Comparison of ENCODE assay signal across 28 cellular contexts in genomic region chrX:96919672-96920071, GRCh38. TPM values are rescaled to one million over a fixed set of nuclear protein-coding genes. Genes with fewer than 3 reads are reported as not detected.
"Had no signal": no experiment of that assay in that cellular context is flagged by ENCODE, and none has a peak within 500 bp of the region (broad histone marks: within the 10 kb centered on the region; RNA-seq: fewer than 3 reads in every experiment).

No MANE protein-coding gene starts in this region.

- DNase-seq: colonic mucosa; cortex of kidney; effector CD8-positive, alpha-beta T cell; effector memory CD8-positive, alpha-beta T cell; endodermal cell; erythroblast; esophagus squamous epithelium; foreskin fibroblast; foreskin melanocyte; glutamatergic neuron; head of caudate nucleus; hypothalamus; immature natural killer cell; islet precursor cell; left cardiac atrium; left lung; left ventricle myocardium superior; lower lobe of right lung; mesenchymal stem cell; mucosa of descending colon; naive B cell; naive thymus-derived CD8-positive, alpha-beta T cell had no signal

- H3K27ac ChIP-seq: colonic mucosa, epithelial cell of prostate, esophagus squamous epithelium, gastroesophageal sphincter, hepatocyte, left lung, lower lobe of right lung had no signal

- H3K27me3 ChIP-seq: colonic mucosa, esophagus squamous epithelium, gastroesophageal sphincter, hepatocyte, left lung had no signal

- FAIRE-seq: endometrium had no signal

- H3K4me3 ChIP-seq: colonic mucosa, esophagus squamous epithelium, gastroesophageal sphincter, hepatocyte, left lung, lower lobe of right lung, mucosa of descending colon had no signal

- H3K36me3 ChIP-seq: colonic mucosa, esophagus squamous epithelium, gastroesophageal sphincter, left lung, lower lobe of right lung had no signal

- H3K4me2 ChIP-seq: hepatocyte had no signal

- H3K4me1 ChIP-seq: colonic mucosa, esophagus squamous epithelium, gastroesophageal sphincter, left lung, lower lobe of right lung had no signal

- H3K9me3 ChIP-seq: colonic mucosa, esophagus squamous epithelium, gastroesophageal sphincter, left lung, lower lobe of right lung, mucosa of descending colon had no signal

- ATAC-seq: effector memory CD8-positive, alpha-beta T cell; esophagus mucosa; gastroesophageal sphincter; left cardiac atrium; left lung; left ventricle myocardium superior; lower lobe of right lung; mucosa of descending colon; naive thymus-derived CD8-positive, alpha-beta T cell had no signal

RNA-seq across cellular contexts. Expression of gene RPA4, which starts 36.0 kb away (rescaled TPM):
- total RNA-seq: myocyte had no signal
